8 cellular contexts compared by ENCODE assay signal in the genomic region with DNA sequence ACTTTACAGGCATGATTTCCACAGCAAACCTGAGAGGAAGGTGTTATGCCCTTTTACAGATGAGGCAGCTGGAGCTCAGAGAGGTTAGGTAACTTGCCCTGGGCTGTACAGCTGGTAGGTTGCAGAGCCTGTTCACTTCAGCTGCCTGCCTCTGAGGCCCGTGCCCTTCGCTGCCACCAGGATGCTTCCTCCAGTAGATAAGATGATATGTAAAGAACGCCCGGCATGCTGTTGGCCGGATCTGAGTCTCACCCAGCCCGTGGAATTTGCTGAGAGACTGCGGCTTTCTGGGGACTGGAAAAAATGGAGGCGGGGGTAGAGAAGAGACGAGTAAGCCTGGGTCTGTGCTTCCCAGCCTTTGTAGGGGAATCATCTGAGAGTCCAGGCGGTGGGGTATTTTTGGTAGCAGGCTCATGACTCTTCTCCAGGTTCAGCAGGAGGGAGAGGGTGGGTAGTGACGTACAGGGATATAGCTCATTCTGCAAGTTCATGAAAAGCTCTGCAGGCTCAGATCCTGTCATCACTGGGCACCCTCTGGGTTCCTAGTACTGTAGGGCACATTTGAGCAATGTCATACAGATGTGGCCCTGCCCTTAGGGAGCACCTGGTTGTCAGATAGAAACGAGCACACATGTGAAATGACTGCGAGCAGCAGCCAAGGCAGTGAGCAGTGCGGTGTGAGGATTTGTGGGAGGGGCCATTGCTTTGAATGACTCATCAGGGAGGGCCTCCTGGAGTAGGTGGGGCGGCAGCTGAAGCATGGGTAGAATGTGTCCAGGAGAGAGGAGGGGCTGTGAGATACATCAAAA.
DNase-seq lines count a peak whose midpoint lies in the region; ATAC-seq and TF ChIP-seq lines count a peak whose summit lies in the region.

No MANE protein-coding gene starts in this region.

- no peaks in the 10 kb centered on the region for H3K9me3 ChIP-seq in gastroesophageal sphincter

- peaks cover 2% of the 10 kb centered on the region for H3K27me3 Mint-ChIP-seq in activated CD8-positive, alpha-beta T cell treated with anti-CD3 and anti-CD28 coated beads for 36 hours
- peaks cover 9% of the 10 kb centered on the region for H3K27me3 Mint-ChIP-seq in activated CD8-positive, alpha-beta T cell treated with anti-CD3 and anti-CD28 coated beads, Interleukin-2, amount 10 ng/mL, durations not matched to agents 7 days and 5 days (ENCODE audit: low read depth)

- no peaks in the 10 kb centered on the region for H3K4me1 Mint-ChIP-seq in activated CD8-positive, alpha-beta T cell treated with anti-CD3 and anti-CD28 coated beads for 36 hours (ENCODE audit: low read depth)
- H3K4me1 Mint-ChIP-seq in activated CD8-positive, alpha-beta T cell treated with anti-CD3 and anti-CD28 coated beads, Interleukin-2, amount 10 ng/mL, durations not matched to agents 7 days and 5 days (ENCODE audit: low read depth): no peaks in the 10 kb centered on the region
- H3K4me1 Mint-ChIP-seq in stimulated activated effector memory CD8-positive, alpha-beta T cell treated with anti-CD3 and anti-CD28 coated beads, Interleukin-12 subunit alpha, Interleukin-12 subunit beta, amount 100 ng/mL, for 72 hours: no peaks in the 10 kb centered on the region

- no peak for TF ChIP-seq EP300 in gastroesophageal sphincter (IDR thresholded peaks at IDR 0.05)

- peak; percentile 84 for ATAC-seq in activated CD8-positive, alpha-beta T cell treated with anti-CD3 and anti-CD28 coated beads for 36 hours
- no peak for ATAC-seq in activated CD8-positive, alpha-beta T cell treated with anti-CD3 and anti-CD28 coated beads, Interleukin-2, amount 10 ng/mL, durations not matched to agents 7 days and 5 days
- peak; percentile 77 for ATAC-seq in gastroesophageal sphincter
- peak; percentile 87 for ATAC-seq in stimulated activated effector memory CD8-positive, alpha-beta T cell treated with anti-CD3 and anti-CD28 coated beads, Interleukin-12 subunit alpha, Interleukin-12 subunit beta, amount 100 ng/mL, for 72 hours
- no peak for ATAC-seq in HG02623 (IDR thresholded peaks at IDR 0.05; ENCODE audit: unreplicated experiment)

- H3K9me3 Mint-ChIP-seq in activated CD8-positive, alpha-beta T cell treated with anti-CD3 and anti-CD28 coated beads for 36 hours: no peaks in the 10 kb centered on the region
- H3K9me3 Mint-ChIP-seq in activated CD8-positive, alpha-beta T cell treated with anti-CD3 and anti-CD28 coated beads, Interleukin-2, amount 10 ng/mL, durations not matched to agents 7 days and 5 days (ENCODE audit: insufficient read depth): no peaks in the 10 kb centered on the region
- no peaks in the 10 kb centered on the region for H3K9me3 Mint-ChIP-seq in stimulated activated effector memory CD8-positive, alpha-beta T cell treated with anti-CD3 and anti-CD28 coated beads, Interleukin-12 subunit alpha, Interleukin-12 subunit beta, amount 100 ng/mL, for 72 hours

- POLR2A ChIA-PET in activated CD8-positive, alpha-beta T cell treated with anti-CD3 and anti-CD28 coated beads for 36 hours (lab: Charles Lee): no interaction called here
- POLR2A ChIA-PET in activated CD8-positive, alpha-beta T cell treated with anti-CD3 and anti-CD28 coated beads, Interleukin-2, amount 10 ng/mL, durations not matched to agents 7 days and 5 days (lab: Charles Lee): no interaction called here

- no peak overlapping the region for H3K4me3 Mint-ChIP-seq in activated CD8-positive, alpha-beta T cell treated with anti-CD3 and anti-CD28 coated beads for 36 hours
- H3K4me3 Mint-ChIP-seq in activated CD8-positive, alpha-beta T cell treated with anti-CD3 and anti-CD28 coated beads, Interleukin-2, amount 10 ng/mL, durations not matched to agents 7 days and 5 days: no peak overlapping the region
- H3K4me3 Mint-ChIP-seq in stimulated activated effector memory CD8-positive, alpha-beta T cell treated with anti-CD3 and anti-CD28 coated beads, Interleukin-12 subunit alpha, Interleukin-12 subunit beta, amount 100 ng/mL, for 72 hours: no peak overlapping the region

- H3K4me1 ChIP-seq in gastroesophageal sphincter: peaks cover 0 to 6% (median 0%) of the 10 kb centered on the region in 3 donors

- peak overlapping the region in 1 of 4 donors; percentile 16 for H3K27ac ChIP-seq in gastroesophageal sphincter

- no peak for TF ChIP-seq POLR2A in gastroesophageal sphincter (IDR thresholded peaks at IDR 0.05)

- TF ChIP-seq CTCF in activated CD8-positive, alpha-beta T cell treated with anti-CD3 and anti-CD28 coated beads for 36 hours (IDR thresholded peaks at IDR 0.05): no peak
- no peak for TF ChIP-seq CTCF in gastroesophageal sphincter (IDR thresholded peaks at IDR 0.05)

- WGBS in gastroesophageal sphincter (ENCODE audit: low coverage in 1 of 2), 2 donors: 63 to 69% methylated on average over 2 to 5 of the region's 15 CpGs

- intact Hi-C loops in activated CD8-positive, alpha-beta T cell treated with anti-CD3 and anti-CD28 coated beads for 36 hours (cut with micrococcal nuclease): no loop called here

- no peak overlapping the region for H3K27ac Mint-ChIP-seq in activated CD8-positive, alpha-beta T cell treated with anti-CD3 and anti-CD28 coated beads for 36 hours
- no peak overlapping the region for H3K27ac Mint-ChIP-seq in activated CD8-positive, alpha-beta T cell treated with anti-CD3 and anti-CD28 coated beads, Interleukin-2, amount 10 ng/mL, durations not matched to agents 7 days and 5 days
- no peak overlapping the region for H3K27ac Mint-ChIP-seq in stimulated activated effector memory CD8-positive, alpha-beta T cell treated with anti-CD3 and anti-CD28 coated beads, Interleukin-12 subunit alpha, Interleukin-12 subunit beta, amount 100 ng/mL, for 72 hours

- H3K27me3 ChIP-seq in gastroesophageal sphincter: no peaks in the 10 kb centered on the region

- H3K4me3 ChIP-seq in gastroesophageal sphincter: no peak overlapping the region

- CTCF ChIA-PET in activated CD8-positive, alpha-beta T cell treated with anti-CD3 and anti-CD28 coated beads for 36 hours (lab: Charles Lee): no interaction called here
- CTCF ChIA-PET in activated CD8-positive, alpha-beta T cell treated with anti-CD3 and anti-CD28 coated beads, Interleukin-2, amount 10 ng/mL, durations not matched to agents 7 days and 5 days (lab: Charles Lee): interaction anchor here (1.1 to 1.3 kb wide), 2 partner anchors 9 to 64 kb away, joined by 3 to 4 read pairs; no protein-coding TSS in a partner anchor

- peak; percentile 49 for DNase-seq in activated CD8-positive, alpha-beta T cell treated with anti-CD3 and anti-CD28 coated beads for 36 hours
- DNase-seq in activated CD8-positive, alpha-beta T cell treated with anti-CD3 and anti-CD28 coated beads, Interleukin-2, amount 10 ng/mL, durations not matched to agents 7 days and 5 days: no peak
- DNase-seq in RKO (ENCODE audit: low spot score) (peak; percentile 51), hepatic stellate cell (ENCODE audit: low spot score) (no peak), NCI-H2029 (lab: John Stamatoyannopoulos, UW) (no peak)
- no peak for DNase-seq in stimulated activated effector memory CD8-positive, alpha-beta T cell treated with anti-CD3 and anti-CD28 coated beads, Interleukin-12 subunit alpha, Interleukin-12 subunit beta, amount 100 ng/mL, for 72 hours (ENCODE audit: low spot score in 2 of 2)

- H3K36me3 ChIP-seq in gastroesophageal sphincter: peaks cover 0 to 2% of the 10 kb centered on the region in 2 donors

- H3K36me3 Mint-ChIP-seq in activated CD8-positive, alpha-beta T cell treated with anti-CD3 and anti-CD28 coated beads for 36 hours (ENCODE audit: low read depth): no peaks in the 10 kb centered on the region
- H3K36me3 Mint-ChIP-seq in activated CD8-positive, alpha-beta T cell treated with anti-CD3 and anti-CD28 coated beads, Interleukin-2, amount 10 ng/mL, durations not matched to agents 7 days and 5 days (ENCODE audit: low read depth): no peaks in the 10 kb centered on the region
- no peaks in the 10 kb centered on the region for H3K36me3 Mint-ChIP-seq in stimulated activated effector memory CD8-positive, alpha-beta T cell treated with anti-CD3 and anti-CD28 coated beads, Interleukin-12 subunit alpha, Interleukin-12 subunit beta, amount 100 ng/mL, for 72 hours

Comparison
In these comparisons a context has a peak if more than half of its experiments do, and no peak if none do; other contexts are left out.
1. ATAC-seq: peak in activated CD8-positive, alpha-beta T cell treated with anti-CD3 and anti-CD28 coated beads for 36 hours (single experiment), gastroesophageal sphincter (single experiment) and stimulated activated effector memory CD8-positive, alpha-beta T cell treated with anti-CD3 and anti-CD28 coated beads, Interleukin-12 subunit alpha, Interleukin-12 subunit beta, amount 100 ng/mL, for 72 hours (single experiment); none in activated CD8-positive, alpha-beta T cell treated with anti-CD3 and anti-CD28 coated beads, Interleukin-2, amount 10 ng/mL, durations not matched to agents 7 days and 5 days (single experiment) and HG02623 (single experiment).
2. DNase-seq: peak in activated CD8-positive, alpha-beta T cell treated with anti-CD3 and anti-CD28 coated beads for 36 hours (single experiment) and RKO (single experiment); none in activated CD8-positive, alpha-beta T cell treated with anti-CD3 and anti-CD28 coated beads, Interleukin-2, amount 10 ng/mL, durations not matched to agents 7 days and 5 days (single experiment), stimulated activated effector memory CD8-positive, alpha-beta T cell treated with anti-CD3 and anti-CD28 coated beads, Interleukin-12 subunit alpha, Interleukin-12 subunit beta, amount 100 ng/mL, for 72 hours (0 of 2), hepatic stellate cell (single experiment) and NCI-H2029 (single experiment).